In genomic region chr17:29571883-29572681, GRCh38 we compare ENCODE assay signal across 10 cellular contexts. TPM values are rescaled to one million over a fixed set of nuclear protein-coding genes. Genes with fewer than 3 reads are reported as not detected.
DNase-seq lines count a peak whose midpoint lies in the region; FAIRE-seq and TF ChIP-seq lines count a peak whose summit lies in the region.
"Had no signal": no experiment of that assay in that cellular context is flagged by ENCODE, and none has a peak within 500 bp of the region (broad histone marks: within the 10 kb centered on the region; RNA-seq: fewer than 3 reads in every experiment).

No MANE protein-coding gene starts in this region.

- peaks cover 25% of the 10 kb centered on the region for H3K79me2 ChIP-seq in hepatocyte

- DNase-seq in adipocyte (ENCODE audit: low read depth) (no peak), hepatocyte (ENCODE audit: low spot score) (peak; percentile 32), NCI-H2171 treated with DMSO at 0.1 percent for 48 hours (lab: John Stamatoyannopoulos, UW) (no peak), HTR-8/SVneo (ENCODE audit: insufficient read length, low spot score) (no peak), NCI-H2029 treated with DMSO at 0.1 percent for 48 hours (lab: John Stamatoyannopoulos, UW) (no peak), midbrain (lab: John Stamatoyannopoulos, UW) (no peak)
- DNase-seq: NCI-H524 had no signal

- no peaks in the 10 kb centered on the region for H3K9me3 ChIP-seq in ES-I3 (ENCODE audit: control insufficient read depth, insufficient read depth, low read length)
- no peaks in the 10 kb centered on the region for H3K9me3 ChIP-seq in adipocyte (ENCODE audit: control insufficient read depth, low read length)
- H3K9me3 ChIP-seq in hepatocyte (ENCODE audit: low read depth) = no peaks in the 10 kb centered on the region
- no peaks in the 10 kb centered on the region for H3K9me3 ChIP-seq in skeletal muscle tissue (ENCODE audit: control insufficient read depth in 3 of 3, low read length in 3 of 3)

- H3K27ac ChIP-seq in hepatocyte (no peak overlapping the region), skeletal muscle tissue (ENCODE audit: low read depth, low read length) (no peak overlapping the region)
- H3K27ac ChIP-seq: KMS-11 had no signal

- H3K9me2 ChIP-seq in hepatocyte (replicated peaks; ENCODE audit: insufficient read depth) = no peaks in the 10 kb centered on the region

- no peak overlapping the region for H2AFZ ChIP-seq in hepatocyte

- H3K4me3 ChIP-seq in adipocyte (ENCODE audit: low read length) = no peak overlapping the region
- no peak overlapping the region for H3K4me3 ChIP-seq in hepatocyte
- H3K4me3 ChIP-seq in skeletal muscle tissue (ENCODE audit: low read length in 3 of 3) = peak overlapping the region in 2 of 3 donors; percentile 40 to 65

- FAIRE-seq in HTR-8/SVneo (lab: Jason Lieb, UNC) = no peak

- H3K9ac ChIP-seq in ES-I3 (ENCODE audit: low read depth, low read length) (peak overlapping the region; percentile 38; the same call in 1 of the 2 replicates), adipocyte (ENCODE audit: low read length) (peak overlapping the region; percentile 42), skeletal muscle tissue (ENCODE audit: low read depth in 1 of 3, low read length in 3 of 3) (peak overlapping the region in 1 of 3 donors; percentile 64)
- H3K9ac ChIP-seq: KMS-11 had no signal

- H3K36me3 ChIP-seq in ES-I3 (ENCODE audit: insufficient read depth, low read length) (no peaks in the 10 kb centered on the region), adipocyte (ENCODE audit: control insufficient read depth, insufficient read depth, low read length, severe bottlenecking) (peaks cover 66% of the 10 kb centered on the region), hepatocyte (replicated peaks; ENCODE audit: insufficient read depth, low read depth) (no peaks in the 10 kb centered on the region), skeletal muscle tissue (ENCODE audit: control insufficient read depth in 3 of 3, insufficient read depth in 3 of 3, low read length in 3 of 3) (peaks cover 27 to 32% (median 29%) of the 10 kb centered on the region in 3 donors)

- H3K4me1 ChIP-seq in ES-I3 (ENCODE audit: insufficient read depth, low read length) (peaks cover 3% of the 10 kb centered on the region; the same call in 1 of the 2 replicates), adipocyte (ENCODE audit: control insufficient read depth, insufficient read depth, low read length) (peaks cover 31% of the 10 kb centered on the region), hepatocyte (ENCODE audit: insufficient read depth) (peaks cover 27% of the 10 kb centered on the region), skeletal muscle tissue (ENCODE audit: control insufficient read depth in 3 of 3, insufficient read depth in 3 of 3, low read length in 3 of 3) (peaks cover 24 to 40% (median 33%) of the 10 kb centered on the region in 3 donors)

- TF ChIP-seq CTCF in hepatocyte (IDR thresholded peaks at IDR 0.05; ENCODE audit: poor library complexity) = no peak

- 73% methylated on average over 28 of the region's 30 CpGs for WGBS in hepatocyte (ENCODE audit: low lambda C conversion rate, missing lambda C conversion rate)

- no peaks in the 10 kb centered on the region for H4K20me1 ChIP-seq in hepatocyte (ENCODE audit: insufficient read depth, poor library complexity, severe bottlenecking)

- H3K27me3 ChIP-seq in adipocyte (replicated peaks; ENCODE audit: control insufficient read depth, insufficient read depth, low read length) (no peaks in the 10 kb centered on the region), hepatocyte (no peaks in the 10 kb centered on the region), skeletal muscle tissue (ENCODE audit: control insufficient read depth in 3 of 3, insufficient read depth in 3 of 3, low read length in 3 of 3) (no peaks in the 10 kb centered on the region)

- peak overlapping the region; percentile 76 for H3K4me2 ChIP-seq in hepatocyte
- H3K4me2 ChIP-seq: KMS-11 had no signal

RNA-seq across cellular contexts. Expression of gene TP53I13, which starts 3.6 kb away (rescaled TPM):
- total RNA-seq in hepatocyte = 43.4 and 52.9 TPM in 2 replicates
- 92.9 and 94.2 TPM in 2 replicates for polyA plus RNA-seq in hepatocyte
- total RNA-seq in skeletal muscle tissue = 26.1 TPM

RNA-seq across cellular contexts. Expression of gene ABHD15, which starts 5.2 kb away (rescaled TPM):
- total RNA-seq in hepatocyte (16.8 and 19.2 TPM in 2 replicates), skeletal muscle tissue (5.2 TPM)
- polyA plus RNA-seq in hepatocyte = 11.0 and 11.8 TPM in 2 replicates

RNA-seq across cellular contexts. Expression of gene GIT1, which starts 17.4 kb away (rescaled TPM):
- 18.6 and 20.0 TPM in 2 replicates for total RNA-seq in hepatocyte
- polyA plus RNA-seq in hepatocyte = 35.2 and 46.3 TPM in 2 replicates
- total RNA-seq in skeletal muscle tissue = 11.0 TPM

RNA-seq across cellular contexts. Expression of gene ANKRD13B, which starts 20.9 kb away (rescaled TPM):
- total RNA-seq in hepatocyte (3.5 and 5.1 TPM in 2 replicates), skeletal muscle tissue (9.4 TPM)
- polyA plus RNA-seq in hepatocyte = 7.2 and 11.6 TPM in 2 replicates

RNA-seq across cellular contexts. Expression of gene CORO6, which starts 50.6 kb away (rescaled TPM):
- total RNA-seq in hepatocyte (0.83 and 1.5 TPM in 2 replicates), skeletal muscle tissue (43.3 TPM)
- polyA plus RNA-seq in hepatocyte = 1.9 and 3.4 TPM in 2 replicates

Comparison
In these comparisons a context has a peak if more than half of its experiments do, and no peak if none do; other contexts are left out.
1. H3K4me3 ChIP-seq: peak in skeletal muscle tissue (2 of 3); none in adipocyte (single experiment) and hepatocyte (single experiment).